Comparison of ENCODE assay signal across 8 cellular contexts in genomic region chr10:127853868-127854768, GRCh38. TPM values are rescaled to one million over a fixed set of nuclear protein-coding genes. Genes with fewer than 3 reads are reported as not detected.
DNase-seq lines count a peak whose midpoint lies in the region; ATAC-seq and TF ChIP-seq lines count a peak whose summit lies in the region.

No MANE protein-coding gene starts in this region.

- H3K79me2 ChIP-seq in GM23338 (replicated peaks; ENCODE audit: insufficient read depth) (no peaks in the 10 kb centered on the region), Karpas-422 (ENCODE audit: low read length) (no peaks in the 10 kb centered on the region)

- no peak for TF ChIP-seq POLR2A in adrenal gland (IDR thresholded peaks at IDR 0.05)

- in situ Hi-C loops in SK-MEL-5 (cut with HindIII; ENCODE audit: low pct_unique_long_range_greater_than_20kb, low sequenced_read_pairs), result no loop called here

- H2AFZ ChIP-seq in GM23338 (peak overlapping the region; percentile 66; the same call in 1 of the 2 replicates), Karpas-422 (ENCODE audit: low read length) (no peak overlapping the region; the same call in 1 of the 2 replicates)

- H3K4me1 ChIP-seq in GM23338 (ENCODE audit: insufficient read depth), result peaks cover 8% of the 10 kb centered on the region; the same call in 1 of the 2 replicates
- peaks cover 29% of the 10 kb centered on the region for H3K4me1 ChIP-seq in Karpas-422 (ENCODE audit: low read length)
- no peaks in the 10 kb centered on the region for H3K4me1 ChIP-seq in adrenal gland (replicated peaks in 1 of 2)

- no peak overlapping the region for H3K4me2 ChIP-seq in GM23338
- peak overlapping the region; percentile 65 for H3K4me2 ChIP-seq in Karpas-422 (ENCODE audit: low read depth, low read length, poor library complexity, severe bottlenecking)

- no peak overlapping the region; the same call in 1 of the 2 replicates for H3K27ac Mint-ChIP-seq in GM23338

- H3K27me3 ChIP-seq in GM23338 (ENCODE audit: insufficient read depth) (no peaks in the 10 kb centered on the region), Karpas-422 (ENCODE audit: low read length) (no peaks in the 10 kb centered on the region), adrenal gland (no peaks in the 10 kb centered on the region)

- no peaks in the 10 kb centered on the region for H3K36me3 Mint-ChIP-seq in GM23338 (ENCODE audit: low read depth)

- no peaks in the 10 kb centered on the region for H3F3A ChIP-seq in GM23338 (replicated peaks; ENCODE audit: low read depth)

- no peaks in the 10 kb centered on the region; the same call in 2 of the 3 replicates for H3K9me3 Mint-ChIP-seq in GM23338

- 32 to 47% (median 41%) methylated on average over 11 to 19 of the region's 19 CpGs for WGBS in adrenal gland, 4 donors

- TF ChIP-seq CTCF in GM23338 (conservative IDR thresholded peaks at IDR 0.05; ENCODE audit: low read depth in 2 of 2) (peak; percentile 76 to 82), adrenal gland (IDR thresholded peaks at IDR 0.05) (peak; percentile 55 to 89 (median 84))

- no peaks in the 10 kb centered on the region for H3K9me2 ChIP-seq in GM23338 (ENCODE audit: insufficient read depth)
- no peaks in the 10 kb centered on the region for H3K9me2 ChIP-seq in Karpas-422 (replicated peaks; ENCODE audit: insufficient read depth, low read length)

- ATAC-seq in GM23338 (peak; percentile 95), left ventricle myocardium superior (peak; percentile 94), HG03095 (IDR thresholded peaks at IDR 0.05; ENCODE audit: unreplicated experiment) (no peak)

- H4K20me1 ChIP-seq in GM23338 (replicated peaks; ENCODE audit: insufficient read depth) (no peaks in the 10 kb centered on the region), Karpas-422 (ENCODE audit: insufficient read depth, low read depth, low read length) (no peaks in the 10 kb centered on the region)

- H3K9me3 ChIP-seq in Karpas-422 (ENCODE audit: low read length), result no peaks in the 10 kb centered on the region
- no peaks in the 10 kb centered on the region for H3K9me3 ChIP-seq in adrenal gland (replicated peaks in 1 of 3)

- H3K36me3 ChIP-seq in GM23338 (ENCODE audit: insufficient read depth) (no peaks in the 10 kb centered on the region), Karpas-422 (ENCODE audit: insufficient read depth, low read length) (no peaks in the 10 kb centered on the region), adrenal gland (replicated peaks in 1 of 2) (no peaks in the 10 kb centered on the region)

- intact Hi-C loops in adrenal gland (cut with DNase I) (loop anchor here (5.0 kb wide), 1 partner anchor 137 kb away; no protein-coding TSS in a partner anchor), left ventricle myocardium superior (cut with micrococcal nuclease) (loop anchor here (5.0 kb wide), 1 partner anchor 137 kb away; no protein-coding TSS in a partner anchor)

- peaks cover 12% of the 10 kb centered on the region for H3K27me3 Mint-ChIP-seq in GM23338 (ENCODE audit: insufficient read depth, low read depth, poor library complexity)

- no peak overlapping the region; the same call in 1 of the 2 replicates for H3K9ac ChIP-seq in Karpas-422 (ENCODE audit: low read length)

- H3K27ac ChIP-seq in GM23338 (ENCODE audit: low read depth), result no peak overlapping the region
- no peak overlapping the region for H3K27ac ChIP-seq in Karpas-422 (ENCODE audit: low read length)
- H3K27ac ChIP-seq in adrenal gland, result no peak overlapping the region

- peak; percentile 27 for DNase-seq in GM04504 (ENCODE audit: low read depth)
- DNase-seq in GM23338 (ENCODE audit: low spot score), result peak; percentile 88
- peak; percentile 81 for DNase-seq in Karpas-422
- DNase-seq in SK-MEL-5 (ENCODE audit: low read depth, low spot score), result peak; percentile 71
- DNase-seq in adrenal gland, result peak; percentile 56 to 81 (median 74)
- peak; percentile 71 for DNase-seq in left ventricle myocardium superior
- DNase-seq in putamen (ENCODE audit: low spot score), result peak; percentile 71

- H3K4me1 Mint-ChIP-seq in GM23338, result peaks cover 5% of the 10 kb centered on the region

- no peak overlapping the region for H3K4me3 Mint-ChIP-seq in GM23338

- H3K4me3 ChIP-seq in GM23338 (no peak overlapping the region), Karpas-422 (ENCODE audit: low read length) (peak overlapping the region; percentile 37; the same call in 1 of the 2 replicates), adrenal gland (no peak overlapping the region)

TF ChIP-seq in GM23338, 12 proteins besides CTCF, POLR2A, EP300 and RAD21 (continues in another document):
- TF ChIP-seq ZNF114 (CRISPR knock-in tag; IDR thresholded peaks at IDR 0.05) (no peak), EZH2 (IDR thresholded peaks at IDR 0.05; ENCODE audit: low read depth, unreplicated experiment) (no peak), EZH2phosphoT487 (IDR thresholded peaks at IDR 0.05; ENCODE audit: unreplicated experiment) (no peak), CREB1 (CRISPR knock-in tag; IDR thresholded peaks at IDR 0.05; ENCODE audit: low read depth) (no peak), JUNB (IDR thresholded peaks at IDR 0.05; ENCODE audit: unreplicated experiment) (no peak), POLR2AphosphoS5 (IDR thresholded peaks at IDR 0.05; ENCODE audit: low read depth) (no peak), REST (IDR thresholded peaks at IDR 0.05; ENCODE audit: unreplicated experiment) (no peak), STAT1 (IDR thresholded peaks at IDR 0.05; ENCODE audit: unreplicated experiment) (no peak), NANOG (IDR thresholded peaks at IDR 0.05; ENCODE audit: borderline replicate concordance) (no peak)

RNA-seq across cellular contexts. Expression of gene CLRN3, which starts 38.6 kb away (rescaled TPM):
- not detected in 2 replicates for total RNA-seq in GM23338 (2014; rRNA removed; shearing (Covaris generic))
- polyA plus RNA-seq in GM23338 (2016; fragmentation: Nextera tagmentation; extraction: Ambion mirVana), result not detected in 2 replicates
- not detected in 2 replicates for total RNA-seq in Karpas-422 (2014; rRNA removed; shearing (Covaris generic); ENCODE audit: low replicate concordance)
- not detected in 2 replicates for total RNA-seq in SK-MEL-5 (2014; rRNA removed; shearing (Covaris generic))
- polyA plus RNA-seq in SK-MEL-5 (2015; cell fraction: cytosol; rRNA removed), result not detected in 2 replicates
- not detected in 2 replicates for polyA plus RNA-seq in SK-MEL-5 (2015; cell fraction: nucleus; rRNA removed)
- under 1 TPM in 2 of 8 donors, not detected in 6; 0.29 to 0.61 TPM for total RNA-seq in adrenal gland
- polyA plus RNA-seq in adrenal gland, result not detected
- not detected for total RNA-seq in left ventricle myocardium superior

RNA-seq across cellular contexts. Expression of gene PTPRE, which starts 52.8 kb away (rescaled TPM):
- total RNA-seq in GM23338 (2014; rRNA removed; shearing (Covaris generic)), result 0.42 and 0.54 TPM in 2 replicates
- polyA plus RNA-seq in GM23338 (2016; fragmentation: Nextera tagmentation; extraction: Ambion mirVana) (0.34 and 3.0 TPM in 2 replicates), adrenal gland (10 to 100 TPM in 2 of 3 donors, 1 to 10 TPM in 1; 7.6 to 36.9 (median 12.2) TPM)
- total RNA-seq in Karpas-422 (2014; rRNA removed; shearing (Covaris generic); ENCODE audit: low replicate concordance), result 20.4 and 27.9 TPM in 2 replicates
- 0.03 TPM in 1 of 2 replicates, not detected in the other for total RNA-seq in SK-MEL-5 (2014; rRNA removed; shearing (Covaris generic))
- polyA plus RNA-seq in SK-MEL-5 (2015; cell fraction: cytosol; rRNA removed), result not detected in 2 replicates
- 0.20 and 0.22 TPM in 2 replicates for polyA plus RNA-seq in SK-MEL-5 (2015; cell fraction: nucleus; rRNA removed)
- total RNA-seq in adrenal gland (10 to 100 TPM; 33.3 to 52.8 (median 44.7) TPM), left ventricle myocardium superior (15.1 TPM)

Comparison
In these comparisons a context has a peak if more than half of its experiments do, and no peak if none do; other contexts are left out.
1. DNase-seq: peak in every context shown above with its lines; median percentile 88 in GM23338; 81 in Karpas-422; 74 in adrenal gland; 71 in SK-MEL-5; 71 in left ventricle myocardium superior; 71 in putamen; 27 in GM04504.
2. RNA of gene PTPRE, which starts 52.8 kb away (total RNA-seq): 33.3 to 52.8 TPM in adrenal gland, 20.4 to 27.9 TPM in Karpas-422 and 15.1 TPM in left ventricle myocardium superior (single experiment); 0.42 to 0.54 TPM in GM23338 and 0.03 TPM in SK-MEL-5; every median in the first group is over 10 times any median in the second.